11 cellular contexts compared by ENCODE assay signal in the genomic region with DNA sequence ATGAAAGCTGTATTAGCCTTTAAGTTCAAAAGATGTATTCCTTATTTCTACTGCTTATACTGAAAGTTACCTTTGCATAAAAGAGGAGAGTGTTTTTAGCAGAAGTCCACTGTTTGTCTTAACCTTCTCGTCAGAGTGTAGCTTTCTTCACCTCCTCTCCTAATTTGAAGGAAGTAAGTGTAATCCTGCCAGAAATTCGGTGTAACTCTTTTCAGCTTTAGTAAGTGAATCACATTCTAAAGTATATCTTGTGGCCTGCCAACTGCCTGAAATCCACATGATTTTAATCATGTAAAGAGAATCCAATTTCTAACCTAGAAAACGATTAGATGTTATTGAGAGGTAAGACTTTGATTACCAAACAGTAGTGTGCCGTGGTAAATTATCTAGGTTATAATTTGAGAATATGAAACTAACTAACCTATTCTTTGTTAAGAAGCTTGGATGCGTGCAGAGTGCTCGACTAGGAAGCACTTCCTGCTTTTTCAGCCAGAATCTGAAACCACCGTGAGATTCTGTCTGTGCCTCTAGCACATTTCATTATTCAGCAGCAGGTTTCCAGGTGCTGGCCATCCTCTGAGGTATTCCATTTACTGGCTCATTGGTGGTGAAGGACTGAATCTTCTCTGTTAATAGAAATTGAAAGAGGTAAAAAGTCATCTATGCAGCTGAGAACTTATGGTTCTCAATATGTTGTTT. TPM values are rescaled to one million over a fixed set of nuclear protein-coding genes. Genes with fewer than 3 reads are reported as not detected.
DNase-seq lines count a peak whose midpoint lies in the region; ATAC-seq, FAIRE-seq and TF ChIP-seq lines count a peak whose summit lies in the region.
"Had no signal": no experiment of that assay in that cellular context is flagged by ENCODE, and none has a peak within 500 bp of the region (broad histone marks: within the 10 kb centered on the region; RNA-seq: fewer than 3 reads in every experiment).

No MANE protein-coding gene starts in this region.

- H3K9me3 ChIP-seq in astrocyte (ENCODE audit: insufficient read depth, low read depth, low read length): no peaks in the 10 kb centered on the region
- H3K9me3 ChIP-seq in stomach: no peaks in the 10 kb centered on the region

- peaks cover 29% of the 10 kb centered on the region for H3K4me1 Mint-ChIP-seq in activated naive CD4-positive, alpha-beta T cell treated with anti-CD3 and anti-CD28 coated beads, Interleukin-2, amount 10 ng/mL, durations not matched to agents 7 days and 5 days
- H3K4me1 Mint-ChIP-seq in astrocyte (ENCODE audit: low read depth, unreplicated experiment): peaks cover 27% of the 10 kb centered on the region

- peak overlapping the region; percentile 77 for H3K27ac ChIP-seq in HL-60 (replicated peaks)
- H3K27ac ChIP-seq in astrocyte (ENCODE audit: low read depth, low read length): no peak overlapping the region
- peak overlapping the region in 3 of 5 donors; percentile 19 to 44 (median 34) for H3K27ac ChIP-seq in stomach

- H3K4me3 ChIP-seq in HL-60 (replicated peaks; ENCODE audit: insufficient read depth, low read length) (no peak overlapping the region), astrocyte (ENCODE audit: insufficient read depth, low read depth, low read length) (no peak overlapping the region), stomach (no peak overlapping the region)

- H2AFZ ChIP-seq in astrocyte (ENCODE audit: low read depth, low read length): no peak overlapping the region

- ATAC-seq in GM18867 (IDR thresholded peaks at IDR 0.05; ENCODE audit: unreplicated experiment) (no peak), GM18870 (IDR thresholded peaks at IDR 0.05; ENCODE audit: unreplicated experiment) (no peak)

- no peaks in the 10 kb centered on the region for H4K20me1 ChIP-seq in astrocyte (ENCODE audit: insufficient read depth, low read length)

- DNase-seq in activated naive CD4-positive, alpha-beta T cell treated with anti-CD3 and anti-CD28 coated beads, Interleukin-2, amount 10 ng/mL, durations not matched to agents 7 days and 5 days: peak; percentile 38
- no peak for DNase-seq in activated naive CD4-positive, alpha-beta T cell treated with Interleukin-2 at 50 U/mL for 16 hours
- DNase-seq in HL-60 (ENCODE audit: low read depth in 1 of 2, low spot score in 1 of 2): peak in 1 of 2 experiments; percentile 64
- DNase-seq in astrocyte (ENCODE audit: low read depth): no peak
- DNase-seq in stomach: no peak
- no peak for DNase-seq in activated CD8-positive, alpha-beta memory T cell treated with anti-CD3 and anti-CD28 coated beads, Interleukin-2, amount 50 U/mL, for 4 hours
- DNase-seq: activated CD4-positive, CD25-positive, alpha-beta regulatory T cell; endodermal cell; NCI-H1417 treated with DMSO at 0.1 percent for 48 hours had no signal

- H3K27ac Mint-ChIP-seq in activated naive CD4-positive, alpha-beta T cell treated with anti-CD3 and anti-CD28 coated beads, Interleukin-2, amount 10 ng/mL, durations not matched to agents 7 days and 5 days: peak overlapping the region; percentile 80
- H3K27ac Mint-ChIP-seq in astrocyte (ENCODE audit: unreplicated experiment): peak overlapping the region; percentile 49
- H3K27ac Mint-ChIP-seq: endodermal cell had no signal

- H3K4me1 ChIP-seq in astrocyte (ENCODE audit: insufficient read depth, low read length): no peaks in the 10 kb centered on the region
- peaks cover 0 to 47% (median 21%) of the 10 kb centered on the region in 4 donors for H3K4me1 ChIP-seq in stomach

- no peak for TF ChIP-seq POLR2A in stomach (IDR thresholded peaks at IDR 0.05)

- H3K27me3 ChIP-seq in HL-60 (ENCODE audit: insufficient read depth, poor library complexity, severe bottlenecking) (no peaks in the 10 kb centered on the region), astrocyte (ENCODE audit: insufficient read depth, low read length) (no peaks in the 10 kb centered on the region), stomach (no peaks in the 10 kb centered on the region)

- peaks cover under 1% of the 10 kb centered on the region for H3K79me2 ChIP-seq in astrocyte (ENCODE audit: insufficient read depth, low read length)

- CTCF ChIA-PET in activated naive CD4-positive, alpha-beta T cell treated with anti-CD3 and anti-CD28 coated beads, Interleukin-2, amount 10 ng/mL, durations not matched to agents 7 days and 5 days (lab: Charles Lee): interaction anchor here (0.6 to 2.0 kb wide), 2 partner anchors 10 to 11 kb away, joined by 3 to 6 read pairs; no protein-coding TSS in a partner anchor

- H3K9me3 Mint-ChIP-seq in activated naive CD4-positive, alpha-beta T cell treated with anti-CD3 and anti-CD28 coated beads, Interleukin-2, amount 10 ng/mL, durations not matched to agents 7 days and 5 days: no peaks in the 10 kb centered on the region
- H3K9me3 Mint-ChIP-seq in astrocyte (ENCODE audit: unreplicated experiment): no peaks in the 10 kb centered on the region
- H3K9me3 Mint-ChIP-seq: endodermal cell had no signal

- H3K9ac ChIP-seq in astrocyte (ENCODE audit: low read length): no peak overlapping the region

- TF ChIP-seq CTCF in HL-60 (IDR thresholded peaks at IDR 0.05; ENCODE audit: insufficient read depth, low read length): no peak
- no peak for TF ChIP-seq CTCF in astrocyte (IDR thresholded peaks at IDR 0.05; ENCODE audit: insufficient read depth, low read depth, low read length)
- TF ChIP-seq CTCF in stomach (IDR thresholded peaks at IDR 0.05): no peak

- peaks cover 35% of the 10 kb centered on the region for H3K36me3 Mint-ChIP-seq in activated naive CD4-positive, alpha-beta T cell treated with anti-CD3 and anti-CD28 coated beads, Interleukin-2, amount 10 ng/mL, durations not matched to agents 7 days and 5 days
- peaks cover 1% of the 10 kb centered on the region for H3K36me3 Mint-ChIP-seq in astrocyte (ENCODE audit: low read depth, unreplicated experiment)

- WGBS in stomach, 5 donors: 46 to 60% (median 56%) methylated on average over 7 of the region's 7 CpGs

- H3K36me3 ChIP-seq in astrocyte (ENCODE audit: insufficient read depth, low read length) (peaks cover 7% of the 10 kb centered on the region), stomach (peaks cover 18 to 85% (median 81%) of the 10 kb centered on the region in 4 donors)

- peak overlapping the region; percentile 4 for H3K4me3 Mint-ChIP-seq in activated naive CD4-positive, alpha-beta T cell treated with anti-CD3 and anti-CD28 coated beads, Interleukin-2, amount 10 ng/mL, durations not matched to agents 7 days and 5 days
- H3K4me3 Mint-ChIP-seq in astrocyte (ENCODE audit: unreplicated experiment): no peak overlapping the region
- H3K4me3 Mint-ChIP-seq: endodermal cell had no signal

- intact Hi-C loops in stomach (cut with DNase I; ENCODE audit: low total_unique reads): no loop called here

- TF ChIP-seq EP300 in stomach (IDR thresholded peaks at IDR 0.05): no peak

- no peaks in the 10 kb centered on the region for H3K27me3 Mint-ChIP-seq in activated naive CD4-positive, alpha-beta T cell treated with anti-CD3 and anti-CD28 coated beads, Interleukin-2, amount 10 ng/mL, durations not matched to agents 7 days and 5 days
- no peaks in the 10 kb centered on the region for H3K27me3 Mint-ChIP-seq in astrocyte (ENCODE audit: low read depth, unreplicated experiment)

- no peak for FAIRE-seq in astrocyte (lab: Jason Lieb, UNC)

- peak overlapping the region; percentile 6 for H3K4me2 ChIP-seq in astrocyte (ENCODE audit: low read length)

RNA-seq across cellular contexts. Expression of a gene that starts 7.5 kb away (rescaled TPM):
- 38.1 and 41.9 TPM in 2 replicates for total RNA-seq in astrocyte
- total RNA-seq in stomach: 100 to 1,000 TPM in 1 of 5 donors, 10 to 100 TPM in 3, 1 to 10 TPM in 1; 4.9 to 169 (median 32.1) TPM
- 10 to 100 TPM; 36.5 to 56.5 (median 39.7) TPM for polyA plus RNA-seq in stomach
